15 cellular contexts compared by ENCODE assay signal in the genomic region with DNA sequence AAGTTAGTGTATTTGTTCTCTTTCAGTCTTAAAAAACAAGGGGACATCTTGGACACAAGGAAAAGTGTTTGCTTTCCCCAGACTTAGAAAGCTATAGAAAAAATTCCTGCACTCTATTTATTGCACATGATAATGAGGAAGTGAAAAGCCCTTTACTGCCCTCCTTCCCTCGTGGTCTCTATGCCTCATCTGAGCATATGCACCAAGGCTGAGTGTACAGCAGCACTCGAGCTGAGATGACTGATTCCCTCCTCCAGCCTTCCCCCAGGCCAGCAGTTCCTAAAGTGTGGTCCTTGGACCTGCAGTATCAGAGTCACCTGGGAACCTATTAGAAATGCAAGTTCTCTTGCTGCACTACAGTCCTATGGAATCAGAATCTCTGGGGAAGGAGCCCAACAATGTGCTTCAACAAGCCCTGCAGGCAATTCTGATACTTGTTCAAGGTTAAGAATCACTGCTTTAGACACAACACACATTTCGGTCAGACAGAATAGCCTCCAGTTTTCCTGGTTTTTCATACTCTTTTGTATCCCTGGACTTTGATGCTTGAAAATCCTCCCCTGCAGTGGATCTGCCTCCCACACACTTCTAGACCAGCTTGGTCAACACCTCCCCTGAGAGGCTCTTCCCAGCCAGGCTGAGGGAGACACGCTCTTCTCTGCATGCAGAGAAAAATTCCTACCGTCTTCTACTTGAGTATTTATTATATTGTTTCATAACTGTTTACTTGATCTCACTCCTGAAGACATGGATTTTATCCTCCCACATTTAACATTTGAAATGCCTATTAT. TPM values are rescaled to one million over a fixed set of nuclear protein-coding genes. Genes with fewer than 3 reads are reported as not detected.
A peak's percentile ranks its signal among the peaks of the same experiment; 100 is the strongest.
DNase-seq lines count a peak whose midpoint lies in the region; ATAC-seq, FAIRE-seq and TF ChIP-seq lines count a peak whose summit lies in the region.
"Had no signal": no experiment of that assay in that cellular context is flagged by ENCODE, and none has a peak within 500 bp of the region (broad histone marks: within the 10 kb centered on the region; RNA-seq: fewer than 3 reads in every experiment).

No MANE protein-coding gene starts in this region.

- H3K27me3 ChIP-seq in tibial nerve: no peaks in the 10 kb centered on the region

- no peaks in the 10 kb centered on the region for H3K9me3 ChIP-seq in tibial nerve

- TF ChIP-seq CTCF in fibroblast of mammary gland (conservative IDR thresholded peaks at IDR 0.05; ENCODE audit: control insufficient read depth, insufficient read depth, low read depth, low read length) (no peak), tibial nerve (IDR thresholded peaks at IDR 0.05) (no peak)

- H3K4me1 Mint-ChIP-seq in stimulated activated effector memory CD8-positive, alpha-beta T cell treated with anti-CD3 and anti-CD28 coated beads, Interleukin-12 subunit alpha, Interleukin-12 subunit beta, amount 100 ng/mL, for 72 hours: no peaks in the 10 kb centered on the region
- H3K4me1 Mint-ChIP-seq in activated naive CD8-positive, alpha-beta T cell treated with anti-CD3 and anti-CD28 coated beads, Interleukin-2, amount 50 U/mL, for 24 hours: no peaks in the 10 kb centered on the region
- H3K4me1 Mint-ChIP-seq: IgD-negative memory B cell, neural crest cell had no signal

- TF ChIP-seq POLR2A in tibial nerve (IDR thresholded peaks at IDR 0.05): no peak

- no peak for FAIRE-seq in HTR-8/SVneo (lab: Jason Lieb, UNC)

- H3K4me3 Mint-ChIP-seq in stimulated activated effector memory CD8-positive, alpha-beta T cell treated with anti-CD3 and anti-CD28 coated beads, Interleukin-12 subunit alpha, Interleukin-12 subunit beta, amount 100 ng/mL, for 72 hours: no peak overlapping the region
- no peak overlapping the region for H3K4me3 Mint-ChIP-seq in activated naive CD8-positive, alpha-beta T cell treated with anti-CD3 and anti-CD28 coated beads, Interleukin-2, amount 50 U/mL, for 24 hours
- H3K4me3 Mint-ChIP-seq: IgD-negative memory B cell, neural crest cell had no signal

- H3K36me3 Mint-ChIP-seq in stimulated activated effector memory CD8-positive, alpha-beta T cell treated with anti-CD3 and anti-CD28 coated beads, Interleukin-12 subunit alpha, Interleukin-12 subunit beta, amount 100 ng/mL, for 72 hours: no peaks in the 10 kb centered on the region
- H3K36me3 Mint-ChIP-seq in activated naive CD8-positive, alpha-beta T cell treated with anti-CD3 and anti-CD28 coated beads, Interleukin-2, amount 50 U/mL, for 24 hours (ENCODE audit: low read depth): no peaks in the 10 kb centered on the region
- H3K36me3 Mint-ChIP-seq: IgD-negative memory B cell had no signal

- H3K27ac ChIP-seq in tibial nerve: no peak overlapping the region
- H3K27ac ChIP-seq: cardiac muscle cell had no signal

- peaks cover 7% of the 10 kb centered on the region for H3K27me3 Mint-ChIP-seq in activated naive CD8-positive, alpha-beta T cell treated with anti-CD3 and anti-CD28 coated beads, Interleukin-2, amount 50 U/mL, for 24 hours
- H3K27me3 Mint-ChIP-seq: IgD-negative memory B cell had no signal

- 41 to 46% methylated on average over 5 of the region's 5 CpGs for WGBS in tibial nerve, 2 donors

- peaks cover 10% of the 10 kb centered on the region for H3K9me3 Mint-ChIP-seq in stimulated activated effector memory CD8-positive, alpha-beta T cell treated with anti-CD3 and anti-CD28 coated beads, Interleukin-12 subunit alpha, Interleukin-12 subunit beta, amount 100 ng/mL, for 72 hours
- no peaks in the 10 kb centered on the region for H3K9me3 Mint-ChIP-seq in activated naive CD8-positive, alpha-beta T cell treated with anti-CD3 and anti-CD28 coated beads, Interleukin-2, amount 50 U/mL, for 24 hours

- no peak overlapping the region for H3K27ac Mint-ChIP-seq in stimulated activated effector memory CD8-positive, alpha-beta T cell treated with anti-CD3 and anti-CD28 coated beads, Interleukin-12 subunit alpha, Interleukin-12 subunit beta, amount 100 ng/mL, for 72 hours
- H3K27ac Mint-ChIP-seq in activated naive CD8-positive, alpha-beta T cell treated with anti-CD3 and anti-CD28 coated beads, Interleukin-2, amount 50 U/mL, for 24 hours: no peak overlapping the region
- H3K27ac Mint-ChIP-seq: IgD-negative memory B cell had no signal

- H3K4me3 ChIP-seq in fibroblast of mammary gland (ENCODE audit: control insufficient read depth, low read depth, low read length) (no peak overlapping the region), tibial nerve (no peak overlapping the region)
- H3K4me3 ChIP-seq: cardiac muscle cell had no signal

- H3K36me3 ChIP-seq in tibial nerve: no peaks in the 10 kb centered on the region
- H3K36me3 ChIP-seq: cardiac muscle cell had no signal

- peak; percentile 85 for DNase-seq in CD1c-positive myeloid dendritic cell (ENCODE audit: extremely low spot score)
- DNase-seq in HT1080 (ENCODE audit: low read depth): peak; percentile 6
- peak; percentile 23 for DNase-seq in fibroblast of mammary gland (ENCODE audit: low read depth)
- no peak for DNase-seq in stimulated activated effector memory CD8-positive, alpha-beta T cell treated with anti-CD3 and anti-CD28 coated beads, Interleukin-12 subunit alpha, Interleukin-12 subunit beta, amount 100 ng/mL, for 72 hours (ENCODE audit: low spot score in 2 of 2)
- no peak for DNase-seq in tibial nerve (ENCODE audit: low spot score in 2 of 2)
- DNase-seq in HTR-8/SVneo (ENCODE audit: insufficient read length, low spot score): no peak
- no peak for DNase-seq in activated naive CD8-positive, alpha-beta T cell treated with anti-CD3 and anti-CD28 coated beads, Interleukin-2, amount 50 U/mL, for 24 hours
- DNase-seq: activated CD4-positive, alpha-beta T cell treated with anti-CD3 and anti-CD28 coated beads for 1 hour; activated effector memory CD4-positive, alpha-beta T cell treated with anti-CD3 and anti-CD28 coated beads, Interleukin-2, amount 50 U/mL, for 16 hours; SHP77 treated with DMSO at 0.1 percent for 48 hours; stimulated activated CD4-positive, alpha-beta T cell treated with anti-CD3 and anti-CD28 coated beads, Interleukin-15, amount 100 ng/mL, for 24 hours had no signal

- peaks cover 0 to 12% (median 3%) of the 10 kb centered on the region in 4 donors for H3K4me1 ChIP-seq in tibial nerve

- no peak for TF ChIP-seq EP300 in tibial nerve (IDR thresholded peaks at IDR 0.05)

- ATAC-seq in GM21390 (IDR thresholded peaks at IDR 0.05; ENCODE audit: unreplicated experiment): peak; percentile 84
- no peak for ATAC-seq in stimulated activated effector memory CD8-positive, alpha-beta T cell treated with anti-CD3 and anti-CD28 coated beads, Interleukin-12 subunit alpha, Interleukin-12 subunit beta, amount 100 ng/mL, for 72 hours
- no peak for ATAC-seq in activated naive CD8-positive, alpha-beta T cell treated with anti-CD3 and anti-CD28 coated beads, Interleukin-2, amount 50 U/mL, for 24 hours

RNA-seq across cellular contexts. Expression of a gene that starts 14.1 kb away (rescaled TPM):
- not detected in 2 replicates for total RNA-seq in HT1080 (2014; rRNA removed; shearing (Covaris generic))
- polyA plus RNA-seq in HT1080 (2015; cell fraction: cytosol; rRNA removed): not detected in 2 replicates
- polyA plus RNA-seq in HT1080 (2015; cell fraction: nucleus; rRNA removed): not detected in 2 replicates
- total RNA-seq in tibial nerve: under 1 TPM in 3 of 4 donors, not detected in 1; 0.21 to 0.59 (median 0.44) TPM

Comparison
In these comparisons a context has a peak if more than half of its experiments do, and no peak if none do; other contexts are left out.
1. DNase-seq: peak in CD1c-positive myeloid dendritic cell (single experiment), HT1080 (single experiment) and fibroblast of mammary gland (single experiment); none in stimulated activated effector memory CD8-positive, alpha-beta T cell treated with anti-CD3 and anti-CD28 coated beads, Interleukin-12 subunit alpha, Interleukin-12 subunit beta, amount 100 ng/mL, for 72 hours (0 of 2), tibial nerve (0 of 2), HTR-8/SVneo (single experiment) and activated naive CD8-positive, alpha-beta T cell treated with anti-CD3 and anti-CD28 coated beads, Interleukin-2, amount 50 U/mL, for 24 hours (single experiment).